ENCODE assay signal across 2 cellular contexts in genomic region chr18:48563027-48563426, GRCh38.
TF ChIP-seq lines count a peak whose summit lies in the region.

No MANE protein-coding gene starts in this region.

TF ChIP-seq in IMR-90, 13 proteins besides CTCF, POLR2A, EP300 and RAD21:
- TF ChIP-seq FOS (IDR thresholded peaks at IDR 0.05; ENCODE audit: low read depth, low read length): peak; percentile 76
- TF ChIP-seq ELK1 (IDR thresholded peaks at IDR 0.05; ENCODE audit: borderline replicate concordance, low read depth, low read length): no peak
- no peak for TF ChIP-seq RFX5 (IDR thresholded peaks at IDR 0.05; ENCODE audit: low read depth, low read length)
- peak; percentile 16; the same call in 1 of the 2 replicates for TF ChIP-seq SMC3 (IDR thresholded peaks at IDR 0.05; ENCODE audit: low read depth, low read length)
- TF ChIP-seq MAZ (IDR thresholded peaks at IDR 0.05; ENCODE audit: borderline replicate concordance, low read depth, low read length): peak; percentile 45; the same call in 1 of the 2 replicates

TF ChIP-seq in K562, 482 proteins besides CTCF, POLR2A, EP300 and RAD21:
- TF ChIP-seq MAZ (CRISPR knock-in tag; conservative IDR thresholded peaks at IDR 0.05 in 1 of 2, IDR thresholded peaks at IDR 0.05 in 1 of 2): no peak
- no peak for TF ChIP-seq BMI1 (IDR thresholded peaks at IDR 0.05; ENCODE audit: low read length)
- TF ChIP-seq KLF10 (CRISPR knock-in tag; IDR thresholded peaks at IDR 0.05): no peak
- TF ChIP-seq TOE1 (IDR thresholded peaks at IDR 0.05; ENCODE audit: borderline replicate concordance): no peak
- no peak for TF ChIP-seq TOE1 (CRISPR knock-in tag; IDR thresholded peaks at IDR 0.05; ENCODE audit: borderline replicate concordance, low read depth)
- TF ChIP-seq ZNF449 (CRISPR knock-in tag; IDR thresholded peaks at IDR 0.05): no peak
- TF ChIP-seq DIDO1 (tag; IDR thresholded peaks at IDR 0.05; ENCODE audit: low read depth): no peak
- peak; percentile 72; the same call in 1 of the 2 replicates for TF ChIP-seq JUND (IDR thresholded peaks at IDR 0.05; ENCODE audit: borderline replicate concordance, low read depth, low read length)
- no peak for TF ChIP-seq JUND (tag; IDR thresholded peaks at IDR 0.05; ENCODE audit: borderline replicate concordance, low read depth, low read length)
- TF ChIP-seq HMBOX1 (IDR thresholded peaks at IDR 0.05): peak; percentile 81; the same call in 1 of the 2 replicates
- no peak for TF ChIP-seq PHB (CRISPR knock-in tag; IDR thresholded peaks at IDR 0.05)
- peak; percentile 74 for TF ChIP-seq FOSL1 (tag; conservative IDR thresholded peaks at IDR 0.05)
- TF ChIP-seq ATF3 (IDR thresholded peaks at IDR 0.05): peak; percentile 68
- no peak for TF ChIP-seq ATF3 (CRISPR knock-in tag; conservative IDR thresholded peaks at IDR 0.05)
- no peak for TF ChIP-seq ZC3H8 (IDR thresholded peaks at IDR 0.05)
- no peak for TF ChIP-seq MEF2D (tag; conservative IDR thresholded peaks at IDR 0.05; ENCODE audit: low read depth)
- TF ChIP-seq KAT7 (CRISPR knock-in tag; IDR thresholded peaks at IDR 0.05; ENCODE audit: borderline replicate concordance): no peak
- 0 out of 2 replicates have a peak, but pooled peaks have one; percentile 53 for TF ChIP-seq JUN (IDR thresholded peaks at IDR 0.05; ENCODE audit: borderline replicate concordance, low read depth, low read length)
- no peak for TF ChIP-seq JUN (CRISPR knock-in tag; IDR thresholded peaks at IDR 0.05; ENCODE audit: borderline replicate concordance)
- TF ChIP-seq CREB5 (CRISPR knock-in tag; IDR thresholded peaks at IDR 0.05): no peak
- TF ChIP-seq TSHZ1 (CRISPR knock-in tag; IDR thresholded peaks at IDR 0.05): no peak
- no peak for TF ChIP-seq BCL6 (CRISPR knock-in tag; IDR thresholded peaks at IDR 0.05)
- no peak for TF ChIP-seq BACH1 (tag; IDR thresholded peaks at IDR 0.05)
- TF ChIP-seq BRD4 (IDR thresholded peaks at IDR 0.05): no peak
- TF ChIP-seq HNRNPL (IDR thresholded peaks at IDR 0.05; ENCODE audit: low read depth, low read length): no peak
